ENCODE assay signal across 1 cellular context in the genomic region with DNA sequence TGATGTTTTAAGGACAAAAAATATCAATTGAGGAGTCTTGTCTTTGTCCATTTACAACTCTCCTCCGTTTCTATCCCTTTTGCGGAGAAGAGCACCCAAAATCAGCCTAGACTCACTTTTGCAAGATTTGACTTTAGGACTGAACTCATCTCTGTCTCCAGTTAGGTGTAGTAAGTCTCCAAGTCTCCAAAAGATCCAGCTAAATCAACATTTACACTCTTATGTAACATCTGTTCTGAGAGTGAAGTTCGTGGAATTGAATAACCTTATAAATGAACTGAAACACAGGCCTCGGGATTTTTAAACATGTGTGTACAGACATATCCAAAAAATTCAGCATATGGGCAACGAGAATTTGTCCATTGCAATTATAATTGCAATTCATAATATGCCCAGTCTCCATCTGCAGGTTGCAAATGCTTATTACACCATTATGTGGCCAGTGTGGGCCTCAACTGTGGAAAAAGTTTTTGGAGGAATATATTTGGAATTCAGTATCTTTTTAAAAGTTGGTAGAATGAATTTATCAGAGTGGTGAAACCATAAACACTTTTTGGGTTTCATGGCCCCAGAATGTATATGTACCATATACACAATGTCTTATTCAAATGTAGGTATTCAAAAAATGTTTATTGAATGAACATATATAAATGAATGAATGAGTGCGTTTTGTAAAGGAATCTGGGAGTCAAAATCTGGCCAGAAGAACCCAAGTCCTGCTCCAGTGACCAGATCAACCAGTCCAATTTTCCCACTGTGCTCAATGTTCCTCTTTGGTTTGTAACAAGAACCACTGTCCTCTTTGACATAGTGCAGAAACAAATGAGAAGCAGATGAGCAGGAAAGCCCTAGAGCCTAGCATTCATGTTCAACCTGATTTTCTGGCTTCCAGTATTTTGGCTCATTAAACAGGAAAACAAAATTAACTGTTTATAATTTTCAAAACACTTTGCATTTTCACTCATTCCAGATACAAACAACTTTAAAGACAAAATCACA.
TF ChIP-seq lines count a peak whose summit lies in the region.

No MANE protein-coding gene starts in this region.

TF ChIP-seq in WTC11, 78 proteins besides CTCF, POLR2A, EP300 and RAD21 (continued from another document):
- TF ChIP-seq CBFB (CRISPR knock-in tag; IDR thresholded peaks at IDR 0.05; ENCODE audit: low read depth) = no peak
- TF ChIP-seq, protein P1, sequence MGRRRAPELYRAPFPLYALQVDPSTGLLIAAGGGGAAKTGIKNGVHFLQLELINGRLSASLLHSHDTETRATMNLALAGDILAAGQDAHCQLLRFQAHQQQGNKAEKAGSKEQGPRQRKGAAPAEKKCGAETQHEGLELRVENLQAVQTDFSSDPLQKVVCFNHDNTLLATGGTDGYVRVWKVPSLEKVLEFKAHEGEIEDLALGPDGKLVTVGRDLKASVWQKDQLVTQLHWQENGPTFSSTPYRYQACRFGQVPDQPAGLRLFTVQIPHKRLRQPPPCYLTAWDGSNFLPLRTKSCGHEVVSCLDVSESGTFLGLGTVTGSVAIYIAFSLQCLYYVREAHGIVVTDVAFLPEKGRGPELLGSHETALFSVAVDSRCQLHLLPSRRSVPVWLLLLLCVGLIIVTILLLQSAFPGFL (CRISPR knock-in tag; IDR thresholded peaks at IDR 0.05; ENCODE audit: borderline replicate concordance) = no peak
- TF ChIP-seq, protein P2, sequence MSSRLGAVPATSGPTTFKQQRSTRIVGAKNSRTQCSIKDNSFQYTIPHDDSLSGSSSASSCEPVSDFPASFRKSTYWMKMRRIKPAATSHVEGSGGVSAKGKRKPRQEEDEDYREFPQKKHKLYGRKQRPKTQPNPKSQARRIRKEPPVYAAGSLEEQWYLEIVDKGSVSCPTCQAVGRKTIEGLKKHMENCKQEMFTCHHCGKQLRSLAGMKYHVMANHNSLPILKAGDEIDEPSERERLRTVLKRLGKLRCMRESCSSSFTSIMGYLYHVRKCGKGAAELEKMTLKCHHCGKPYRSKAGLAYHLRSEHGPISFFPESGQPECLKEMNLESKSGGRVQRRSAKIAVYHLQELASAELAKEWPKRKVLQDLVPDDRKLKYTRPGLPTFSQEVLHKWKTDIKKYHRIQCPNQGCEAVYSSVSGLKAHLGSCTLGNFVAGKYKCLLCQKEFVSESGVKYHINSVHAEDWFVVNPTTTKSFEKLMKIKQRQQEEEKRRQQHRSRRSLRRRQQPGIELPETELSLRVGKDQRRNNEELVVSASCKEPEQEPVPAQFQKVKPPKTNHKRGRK (CRISPR knock-in tag; IDR thresholded peaks at IDR 0.05; ENCODE audit: borderline replicate concordance) = no peak
- no peak for TF ChIP-seq ZNF416 (CRISPR knock-in tag; IDR thresholded peaks at IDR 0.05)
